ENCODE assay signal across 8 cellular contexts in genomic region chr5:138179277-138179857, GRCh38. TPM values are rescaled to one million over a fixed set of nuclear protein-coding genes. Genes with fewer than 3 reads are reported as not detected.
DNase-seq lines count a peak whose midpoint lies in the region; ATAC-seq and TF ChIP-seq lines count a peak whose summit lies in the region.

No MANE protein-coding gene starts in this region.

- TF ChIP-seq EP300 in gastroesophageal sphincter (IDR thresholded peaks at IDR 0.05) (no peak), suprapubic skin (IDR thresholded peaks at IDR 0.05) (no peak)

- H3K27ac ChIP-seq in PC-9 (no peak overlapping the region), gastroesophageal sphincter (peak overlapping the region in 1 of 4 donors; percentile 88), suprapubic skin (no peak overlapping the region)

- H3K27me3 ChIP-seq in PC-9 (ENCODE audit: insufficient read depth, low read depth) (no peaks in the 10 kb centered on the region), gastroesophageal sphincter (no peaks in the 10 kb centered on the region), suprapubic skin (no peaks in the 10 kb centered on the region)

- peaks cover 57% of the 10 kb centered on the region for H3K79me2 ChIP-seq in PC-9 (ENCODE audit: low read depth)

- TF ChIP-seq POLR2A in gastroesophageal sphincter (IDR thresholded peaks at IDR 0.05) (no peak), suprapubic skin (IDR thresholded peaks at IDR 0.05) (no peak)

- H3K9me3 ChIP-seq in PC-9 (ENCODE audit: insufficient read depth, low read depth), result no peaks in the 10 kb centered on the region
- no peaks in the 10 kb centered on the region for H3K9me3 ChIP-seq in gastroesophageal sphincter
- H3K9me3 ChIP-seq in suprapubic skin, result no peaks in the 10 kb centered on the region

- intact Hi-C loops in PC-9 (cut with micrococcal nuclease; ENCODE audit: unreplicated experiment), result loop anchor here (2.0 kb wide), 1 partner anchor 33 kb away; the partner anchor contains the start of gene CDC23

- no peak overlapping the region for H3K4me3 Mint-ChIP-seq in activated CD8-positive, alpha-beta memory T cell treated with anti-CD3 and anti-CD28 coated beads, Interleukin-2, amount 10 ng/mL, durations not matched to agents 7 days and 5 days

- POLR2A ChIA-PET in PC-9 (lab: Charles Lee; ENCODE audit: unreplicated experiment), result interaction anchor here (0.5 to 0.9 kb wide), 4 partner anchors 34 to 921 kb away, joined by 3 to 4 read pairs (median 4); partner anchors contain the start of gene CDC25C

- CTCF ChIA-PET in activated CD8-positive, alpha-beta memory T cell treated with anti-CD3 and anti-CD28 coated beads, Interleukin-2, amount 10 ng/mL, durations not matched to agents 7 days and 5 days (lab: Charles Lee), result interaction anchor here (0.7 to 6.2 kb wide), 19 partner anchors 7 to 324 kb away, joined by 3 to 51 read pairs (median 5); partner anchors contain the start of genes CDC23, CDC25C, FAM53C and KDM3B
- CTCF ChIA-PET in PC-9 (lab: Charles Lee), result interaction anchor here (0.6 to 1.0 kb wide), 2 partner anchors 173 to 1419 kb away, joined by 3 to 10 read pairs; no protein-coding TSS in a partner anchor

- H3K36me3 ChIP-seq in PC-9 (ENCODE audit: low read depth), result peaks cover 17% of the 10 kb centered on the region; the same call in 1 of the 2 replicates
- peaks cover 0 to 43% of the 10 kb centered on the region in 2 donors for H3K36me3 ChIP-seq in gastroesophageal sphincter
- peaks cover 21% of the 10 kb centered on the region for H3K36me3 ChIP-seq in suprapubic skin

- H3K4me1 ChIP-seq in PC-9 (replicated peaks; ENCODE audit: insufficient read depth) (peaks cover 19% of the 10 kb centered on the region), gastroesophageal sphincter (peaks cover 0 to 31% (median 11%) of the 10 kb centered on the region in 3 donors), suprapubic skin (peaks cover 20% of the 10 kb centered on the region)

- TF ChIP-seq CTCF in PC-9 (conservative IDR thresholded peaks at IDR 0.05), result no peak
- TF ChIP-seq CTCF in gastroesophageal sphincter (IDR thresholded peaks at IDR 0.05), result no peak
- TF ChIP-seq CTCF in suprapubic skin (IDR thresholded peaks at IDR 0.05), result no peak

- ATAC-seq in activated CD8-positive, alpha-beta memory T cell treated with anti-CD3 and anti-CD28 coated beads, Interleukin-2, amount 10 ng/mL, durations not matched to agents 7 days and 5 days, result no peak
- ATAC-seq in gastroesophageal sphincter, result no peak

- H3K4me3 ChIP-seq in PC-9 (peak overlapping the region; percentile 83), gastroesophageal sphincter (peak overlapping the region; percentile 52 to 70), suprapubic skin (peak overlapping the region; percentile 84)

- H3K36me3 Mint-ChIP-seq in activated CD8-positive, alpha-beta memory T cell treated with anti-CD3 and anti-CD28 coated beads, Interleukin-2, amount 10 ng/mL, durations not matched to agents 7 days and 5 days, result peaks cover 48% of the 10 kb centered on the region

- no peak overlapping the region for H3K27ac Mint-ChIP-seq in activated CD8-positive, alpha-beta memory T cell treated with anti-CD3 and anti-CD28 coated beads, Interleukin-2, amount 10 ng/mL, durations not matched to agents 7 days and 5 days

- H3F3A ChIP-seq in PC-9 (ENCODE audit: insufficient read depth, low read depth), result no peaks in the 10 kb centered on the region

- peak; percentile 53 for DNase-seq in activated CD8-positive, alpha-beta memory T cell treated with anti-CD3 and anti-CD28 coated beads, Interleukin-2, amount 10 ng/mL, durations not matched to agents 7 days and 5 days
- no peak for DNase-seq in activated CD8-positive, alpha-beta memory T cell treated with anti-CD3 and anti-CD28 coated beads, Interleukin-2, amount 50 U/mL, for 4 hours
- DNase-seq in PC-9, result peak in 1 of 2 experiments; percentile 15
- DNase-seq in suprapubic skin (ENCODE audit: low spot score in 2 of 2), result no peak
- no peak for DNase-seq in HCEC 1CT
- no peak for DNase-seq in GM19240 (ENCODE audit: insufficient read length, low spot score)
- DNase-seq in stimulated activated naive CD4-positive, alpha-beta T cell (lab: John Stamatoyannopoulos, UW), result no peak

- no peaks in the 10 kb centered on the region for H3K27me3 Mint-ChIP-seq in activated CD8-positive, alpha-beta memory T cell treated with anti-CD3 and anti-CD28 coated beads, Interleukin-2, amount 10 ng/mL, durations not matched to agents 7 days and 5 days

- 0% methylated on average over 2 to 15 of the region's 23 CpGs for WGBS in gastroesophageal sphincter (ENCODE audit: low coverage in 1 of 2), 2 donors
- WGBS in suprapubic skin, result 3% methylated on average over 22 of the region's 23 CpGs

- H2AFZ ChIP-seq in PC-9, result peak overlapping the region; percentile 98

- peaks cover 37% of the 10 kb centered on the region for H3K4me1 Mint-ChIP-seq in activated CD8-positive, alpha-beta memory T cell treated with anti-CD3 and anti-CD28 coated beads, Interleukin-2, amount 10 ng/mL, durations not matched to agents 7 days and 5 days

- H3K9me3 Mint-ChIP-seq in activated CD8-positive, alpha-beta memory T cell treated with anti-CD3 and anti-CD28 coated beads, Interleukin-2, amount 10 ng/mL, durations not matched to agents 7 days and 5 days (ENCODE audit: low read depth), result no peaks in the 10 kb centered on the region

- peaks cover 17% of the 10 kb centered on the region; the same call in 1 of the 2 replicates for H4K20me1 ChIP-seq in PC-9 (ENCODE audit: insufficient read depth)

- H3K4me2 ChIP-seq in PC-9, result peak overlapping the region; percentile 85

- H3K9me2 ChIP-seq in PC-9 (ENCODE audit: insufficient read depth), result no peaks in the 10 kb centered on the region

- TSS peak; percentile 66 for BruUV-seq in PC-9 (replicated peaks; lab: Mats Ljungman, UMichigan)

RNA-seq across cellular contexts. Expression of gene KIF20A, which starts 0.5 kb away (rescaled TPM):
- total RNA-seq in activated CD8-positive, alpha-beta memory T cell treated with anti-CD3 and anti-CD28 coated beads, Interleukin-2, amount 10 ng/mL, durations not matched to agents 7 days and 5 days, result 10 to 100 TPM; 61.7 to 64.3 TPM
- total RNA-seq in PC-9 (2021) (63.6 and 88.6 TPM in 2 replicates), gastroesophageal sphincter (1 to 10 TPM in 1 of 4 donors, under 1 TPM in 1, not detected in 2; 0.12 to 2.0 TPM), suprapubic skin (1 to 10 TPM; 2.1 to 7.7 (median 5.1) TPM)

RNA-seq across cellular contexts. Expression of gene BRD8, which starts 0.9 kb away (rescaled TPM):
- total RNA-seq in activated CD8-positive, alpha-beta memory T cell treated with anti-CD3 and anti-CD28 coated beads, Interleukin-2, amount 10 ng/mL, durations not matched to agents 7 days and 5 days, result 10 to 100 TPM; 74.1 to 86.7 TPM
- total RNA-seq in PC-9 (2021) (126 and 171 TPM in 2 replicates), gastroesophageal sphincter (10 to 100 TPM; 33.7 to 50.9 (median 38.9) TPM), suprapubic skin (10 to 100 TPM; 27.4 to 53.8 (median 36.7) TPM)

RNA-seq across cellular contexts. Expression of gene CDC23, which starts 33.8 kb away (rescaled TPM):
- 10 to 100 TPM; 37.0 to 42.7 TPM for total RNA-seq in activated CD8-positive, alpha-beta memory T cell treated with anti-CD3 and anti-CD28 coated beads, Interleukin-2, amount 10 ng/mL, durations not matched to agents 7 days and 5 days
- total RNA-seq in PC-9 (2021) (40.5 and 42.4 TPM in 2 replicates), gastroesophageal sphincter (10 to 100 TPM; 19.3 to 22.3 (median 19.8) TPM), suprapubic skin (10 to 100 TPM; 17.9 to 30.6 (median 22.2) TPM)

RNA-seq across cellular contexts. Expression of gene NME5, which starts 40.1 kb away (rescaled TPM):
- not detected for total RNA-seq in activated CD8-positive, alpha-beta memory T cell treated with anti-CD3 and anti-CD28 coated beads, Interleukin-2, amount 10 ng/mL, durations not matched to agents 7 days and 5 days
- 0.98 and 1.9 TPM in 2 replicates for total RNA-seq in PC-9 (2021)
- 10 to 100 TPM in 1 of 4 donors, 1 to 10 TPM in 3; 1.2 to 10.6 (median 2.8) TPM for total RNA-seq in gastroesophageal sphincter
- 1 to 10 TPM in 2 of 4 donors, not detected in 2; 1.1 to 1.7 TPM for total RNA-seq in suprapubic skin
